17 cellular contexts compared by ENCODE assay signal in the genomic region with DNA sequence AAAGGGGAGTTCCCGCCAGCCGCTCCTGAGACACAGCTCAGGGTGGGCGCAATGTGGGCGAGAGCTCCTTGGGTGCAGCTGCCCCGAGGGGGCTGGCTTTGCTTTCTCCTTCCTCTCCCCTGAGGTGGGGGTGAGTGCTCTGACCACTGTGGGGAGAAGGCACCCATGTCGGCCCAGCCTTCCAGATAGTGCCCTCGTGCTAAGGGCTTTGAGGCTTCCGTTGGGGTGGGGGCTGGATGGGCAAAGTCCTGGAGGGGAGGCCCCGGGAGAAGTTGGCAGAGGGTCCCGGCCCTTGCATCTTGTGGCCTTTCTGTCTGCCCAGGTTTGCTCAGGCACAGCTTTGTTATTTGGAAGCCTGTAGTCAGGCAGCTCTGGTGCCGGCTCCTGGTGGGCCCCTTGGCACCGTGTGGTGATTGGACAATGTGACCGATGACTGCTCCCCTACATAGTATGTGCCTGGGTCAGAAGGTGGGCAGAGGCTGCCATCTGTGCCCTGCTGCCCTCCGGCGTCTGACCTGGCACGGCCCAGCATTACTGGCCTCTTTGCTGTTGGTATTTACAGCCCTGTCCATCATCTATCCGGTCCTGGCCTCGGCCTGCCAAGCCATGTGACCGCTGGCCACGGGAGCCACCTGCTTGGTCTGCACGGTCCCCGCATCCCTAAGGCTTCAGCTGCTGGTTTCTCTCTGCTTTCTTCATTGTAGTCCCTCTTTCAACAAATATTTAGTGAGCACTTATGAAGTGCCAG. TPM values are rescaled to one million over a fixed set of nuclear protein-coding genes. Genes with fewer than 3 reads are reported as not detected.
"Had no signal": no experiment of that assay in that cellular context is flagged by ENCODE, and none has a peak within 500 bp of the region (broad histone marks: within the 10 kb centered on the region; RNA-seq: fewer than 3 reads in every experiment).

No MANE protein-coding gene starts in this region.

- H3K4me3 ChIP-seq: cardiac muscle cell, dorsolateral prefrontal cortex, prostate gland, right atrium auricular region, skin epidermis had no signal

- H3K9me3 ChIP-seq: prostate gland, right atrium auricular region had no signal

- H3K9me3 Mint-ChIP-seq: mesothelial cell of epicardium; stimulated activated effector memory CD8-positive, alpha-beta T cell treated with anti-CD3 and anti-CD28 coated beads, Interleukin-12 subunit alpha, Interleukin-12 subunit beta, amount 100 ng/mL, for 72 hours had no signal

- H3K36me3 Mint-ChIP-seq: activated naive CD8-positive, alpha-beta T cell; mesothelial cell of epicardium; stimulated activated effector memory CD8-positive, alpha-beta T cell treated with anti-CD3 and anti-CD28 coated beads, Interleukin-12 subunit alpha, Interleukin-12 subunit beta, amount 100 ng/mL, for 72 hours had no signal

- H3K27ac ChIP-seq: cardiac muscle cell, dorsolateral prefrontal cortex, right atrium auricular region had no signal

- H3K27ac Mint-ChIP-seq: activated CD4-positive, alpha-beta T cell treated with anti-CD3 and anti-CD28 coated beads for 36 hours; activated naive CD8-positive, alpha-beta T cell; mesothelial cell of epicardium; stimulated activated effector memory CD8-positive, alpha-beta T cell treated with anti-CD3 and anti-CD28 coated beads, Interleukin-12 subunit alpha, Interleukin-12 subunit beta, amount 100 ng/mL, for 72 hours had no signal

- DNase-seq: activated CD4-positive, alpha-beta T cell treated with anti-CD3 and anti-CD28 coated beads for 36 hours; activated CD4-positive, alpha-beta T cell treated with anti-CD3 and anti-CD28 coated beads, Interleukin-2, amount 50 U/mL, for 48 hours; hypothalamus; islet precursor cell; stimulated activated CD4-positive, alpha-beta T cell treated with anti-CD3 and anti-CD28 coated beads, Interleukin-15, amount 100 ng/mL, for 24 hours; stimulated activated CD4-positive, alpha-beta T cell treated with anti-CD3 and anti-CD28 coated beads, Interleukin-2, amount 100 ng/mL, for 48 hours had no signal

- ATAC-seq: activated CD4-positive, alpha-beta T cell treated with anti-CD3 and anti-CD28 coated beads for 36 hours; stimulated activated effector memory CD8-positive, alpha-beta T cell treated with anti-CD3 and anti-CD28 coated beads, Interleukin-12 subunit alpha, Interleukin-12 subunit beta, amount 100 ng/mL, for 72 hours had no signal

- H3K4me1 Mint-ChIP-seq: activated CD4-positive, alpha-beta T cell treated with anti-CD3 and anti-CD28 coated beads for 36 hours; stimulated activated effector memory CD8-positive, alpha-beta T cell treated with anti-CD3 and anti-CD28 coated beads, Interleukin-12 subunit alpha, Interleukin-12 subunit beta, amount 100 ng/mL, for 72 hours had no signal

- H3K27me3 ChIP-seq: cardiac muscle cell, right atrium auricular region had no signal

- H3K36me3 ChIP-seq: cardiac muscle cell, prostate gland, right atrium auricular region had no signal

- H3K4me3 Mint-ChIP-seq: activated CD4-positive, alpha-beta T cell treated with anti-CD3 and anti-CD28 coated beads for 36 hours; activated naive CD8-positive, alpha-beta T cell; mesothelial cell of epicardium; stimulated activated effector memory CD8-positive, alpha-beta T cell treated with anti-CD3 and anti-CD28 coated beads, Interleukin-12 subunit alpha, Interleukin-12 subunit beta, amount 100 ng/mL, for 72 hours had no signal

RNA-seq across cellular contexts. Expression of a gene that starts 50.8 kb away (rescaled TPM):
- total RNA-seq: activated CD4-positive, alpha-beta T cell treated with anti-CD3 and anti-CD28 coated beads for 36 hours; cardiac muscle cell; frontal cortex; T-helper 2 cell treated with Interferon-gamma antibody and Interleukin-4, amounts not matched to agents 100 ng/mL and 5 ng/mL, for 36 hours had no signal
- polyA plus RNA-seq: cardiac muscle cell, neural cell had no signal
